Comparison of ENCODE assay signal across 1 cellular context in genomic region chr5:178213003-178213449, GRCh38.
TF ChIP-seq lines count a peak whose summit lies in the region.

No MANE protein-coding gene starts in this region.

TF ChIP-seq in HCT116, 20 proteins besides CTCF, POLR2A, EP300 and RAD21:
- TF ChIP-seq CBX3 (IDR thresholded peaks at IDR 0.05; ENCODE audit: low read depth) (no peak), POLR2AphosphoS5 (IDR thresholded peaks at IDR 0.05; ENCODE audit: low read depth, low read length) (0 out of 2 replicates have a peak, but pooled peaks have one; percentile 11)
